Comparison of ENCODE assay signal across 29 cellular contexts in the genomic region with DNA sequence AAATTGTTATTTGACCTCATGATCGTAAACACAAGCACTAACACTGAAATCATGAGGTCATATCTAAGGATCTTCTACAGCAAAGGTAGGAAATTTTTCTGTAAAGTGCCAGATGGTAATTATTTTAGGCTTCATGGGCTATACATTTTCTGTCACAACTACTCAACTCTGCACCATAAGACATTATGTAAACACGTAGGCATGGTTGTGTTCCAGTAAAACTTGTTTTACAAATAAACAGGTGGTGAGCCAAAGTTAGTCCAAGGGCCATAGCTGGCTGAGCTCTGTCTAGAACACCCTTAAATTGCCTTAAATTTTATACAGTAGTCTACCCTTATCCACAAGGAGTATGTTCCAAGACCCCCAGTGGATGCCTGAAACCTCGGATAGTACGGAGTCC.
"Had no signal": no experiment of that assay in that cellular context is flagged by ENCODE, and none has a peak within 500 bp of the region (broad histone marks: within the 10 kb centered on the region; RNA-seq: fewer than 3 reads in every experiment).

No MANE protein-coding gene starts in this region.

- H3K4me1 ChIP-seq: ascending aorta, breast epithelium, colonic mucosa had no signal

- H3K4me1 Mint-ChIP-seq: activated B cell treated with CpG ODN at 0.5 μM for 24 hours; activated CD8-positive, alpha-beta memory T cell treated with anti-CD3 and anti-CD28 coated beads, Interleukin-2, amount 10 ng/mL, durations not matched to agents 7 days and 5 days; activated naive CD4-positive, alpha-beta T cell treated with anti-CD3 and anti-CD28 coated beads, Interleukin-2, amount 10 ng/mL, durations not matched to agents 7 days and 5 days; activated naive CD8-positive, alpha-beta T cell treated with anti-CD3 and anti-CD28 coated beads, Interleukin-2, amount 10 ng/mL, durations not matched to agents 7 days and 5 days had no signal

- ATAC-seq: activated CD4-positive, CD25-positive, alpha-beta regulatory T cell treated with anti-CD3 and anti-CD28 coated beads, Interleukin-2, amount 50 U/mL, for 24 hours; activated CD8-positive, alpha-beta memory T cell treated with anti-CD3 and anti-CD28 coated beads, Interleukin-2, amount 10 ng/mL, durations not matched to agents 7 days and 5 days; activated CD8-positive, alpha-beta T cell treated with anti-CD3 and anti-CD28 coated beads, Interleukin-2, amount 10 ng/mL, durations not matched to agents 7 days and 5 days; activated naive CD4-positive, alpha-beta T cell treated with anti-CD3 and anti-CD28 coated beads, Interleukin-2, amount 50 U/mL, for 72 hours; activated T-cell treated with anti-CD3 and anti-CD28 coated beads, Interleukin-2, amount 50 U/mL, for 72 hours; esophagus mucosa had no signal

- H3K27ac Mint-ChIP-seq: activated B cell treated with CpG ODN at 0.5 μM for 24 hours; activated CD8-positive, alpha-beta memory T cell treated with anti-CD3 and anti-CD28 coated beads, Interleukin-2, amount 10 ng/mL, durations not matched to agents 7 days and 5 days; activated CD8-positive, alpha-beta T cell treated with anti-CD3 and anti-CD28 coated beads, Interleukin-2, amount 10 ng/mL, durations not matched to agents 7 days and 5 days; activated naive CD4-positive, alpha-beta T cell treated with anti-CD3 and anti-CD28 coated beads, Interleukin-2, amount 10 ng/mL, durations not matched to agents 7 days and 5 days; activated naive CD4-positive, alpha-beta T cell treated with anti-CD3 and anti-CD28 coated beads, Interleukin-2, amount 50 U/mL, for 72 hours; activated naive CD8-positive, alpha-beta T cell treated with anti-CD3 and anti-CD28 coated beads, Interleukin-2, amount 10 ng/mL, durations not matched to agents 7 days and 5 days; activated T-cell treated with anti-CD3 and anti-CD28 coated beads, Interleukin-2, amount 50 U/mL, for 24 hours; activated T-cell treated with anti-CD3 and anti-CD28 coated beads, Interleukin-2, amount 50 U/mL, for 72 hours; brain had no signal

- H3K9me3 ChIP-seq: ascending aorta, breast epithelium, colonic mucosa had no signal

- H3K36me3 Mint-ChIP-seq: activated naive CD4-positive, alpha-beta T cell treated with anti-CD3 and anti-CD28 coated beads, Interleukin-2, amount 10 ng/mL, durations not matched to agents 7 days and 5 days; activated naive CD4-positive, alpha-beta T cell treated with anti-CD3 and anti-CD28 coated beads, Interleukin-2, amount 50 U/mL, for 72 hours; activated naive CD8-positive, alpha-beta T cell treated with anti-CD3 and anti-CD28 coated beads, Interleukin-2, amount 10 ng/mL, durations not matched to agents 7 days and 5 days; brain had no signal

- H3K36me3 ChIP-seq: ascending aorta, breast epithelium, cardiac muscle cell, colonic mucosa, WERI-Rb-1 had no signal

- H3K4me3 Mint-ChIP-seq: activated B cell treated with CpG ODN at 0.5 μM for 24 hours; activated CD8-positive, alpha-beta memory T cell treated with anti-CD3 and anti-CD28 coated beads, Interleukin-2, amount 10 ng/mL, durations not matched to agents 7 days and 5 days; activated CD8-positive, alpha-beta T cell treated with anti-CD3 and anti-CD28 coated beads, Interleukin-2, amount 10 ng/mL, durations not matched to agents 7 days and 5 days; activated naive CD4-positive, alpha-beta T cell treated with anti-CD3 and anti-CD28 coated beads, Interleukin-2, amount 10 ng/mL, durations not matched to agents 7 days and 5 days; activated naive CD8-positive, alpha-beta T cell treated with anti-CD3 and anti-CD28 coated beads, Interleukin-2, amount 10 ng/mL, durations not matched to agents 7 days and 5 days; activated T-cell treated with anti-CD3 and anti-CD28 coated beads, Interleukin-2, amount 50 U/mL, for 24 hours; activated T-cell treated with anti-CD3 and anti-CD28 coated beads, Interleukin-2, amount 50 U/mL, for 72 hours; brain had no signal

- H3K4me3 ChIP-seq: ascending aorta, breast epithelium, cardiac muscle cell, colonic mucosa had no signal

- H3K9me3 Mint-ChIP-seq: activated naive CD4-positive, alpha-beta T cell treated with anti-CD3 and anti-CD28 coated beads, Interleukin-2, amount 50 U/mL, for 72 hours had no signal

- DNase-seq: activated B cell treated with CpG ODN at 0.5 μM for 24 hours; activated CD4-positive, alpha-beta T cell treated with anti-CD3 and anti-CD28 coated beads for 48 hours; activated CD4-positive, alpha-beta T cell treated with anti-CD3 and anti-CD28 coated beads, Interleukin-2, amount 50 U/mL, for 1 hour; activated CD4-positive, alpha-beta T cell treated with anti-CD3 and anti-CD28 coated beads, Interleukin-2, amount 50 U/mL, for 48 hours; activated CD8-positive, alpha-beta memory T cell treated with anti-CD3 and anti-CD28 coated beads, Interleukin-2, amount 10 ng/mL, durations not matched to agents 7 days and 5 days; activated CD8-positive, alpha-beta memory T cell treated with anti-CD3 and anti-CD28 coated beads, Interleukin-2, amount 50 U/mL, for 4 hours; activated CD8-positive, alpha-beta T cell treated with anti-CD3 and anti-CD28 coated beads, Interleukin-2, amount 10 ng/mL, durations not matched to agents 7 days and 5 days; activated gamma-delta T cell; activated naive CD4-positive, alpha-beta T cell; activated naive CD4-positive, alpha-beta T cell treated with anti-CD3 and anti-CD28 coated beads, Interleukin-2, amount 10 ng/mL, durations not matched to agents 7 days and 5 days; activated naive CD8-positive, alpha-beta T cell treated with anti-CD3 and anti-CD28 coated beads, Interleukin-2, amount 10 ng/mL, durations not matched to agents 7 days and 5 days; activated T-cell treated with anti-CD3 and anti-CD28 coated beads, Interleukin-2, amount 50 U/mL, for 24 hours; activated T-cell treated with anti-CD3 and anti-CD28 coated beads, Interleukin-2, amount 50 U/mL, for 72 hours; central memory CD4-positive, alpha-beta T cell; cerebellar nuclear complex; colonic mucosa; effector CD8-positive, alpha-beta T cell; foreskin fibroblast; head of caudate nucleus; hippocampal formation; T-helper 9 cell; WERI-Rb-1 had no signal

- H3K27ac ChIP-seq: ascending aorta, breast epithelium, cardiac muscle cell, colonic mucosa, WERI-Rb-1 had no signal
